Comparison of ENCODE assay signal across 8 cellular contexts in genomic region chr3:52534281-52535183, GRCh38. TPM values are rescaled to one million over a fixed set of nuclear protein-coding genes. Genes with fewer than 3 reads are reported as not detected.
DNase-seq lines count a peak whose midpoint lies in the region; ATAC-seq, FAIRE-seq and TF ChIP-seq lines count a peak whose summit lies in the region.

No MANE protein-coding gene starts in this region.

- H3K36me3 ChIP-seq in fibroblast of lung (ENCODE audit: control insufficient read depth, insufficient read depth, low read length) (no peaks in the 10 kb centered on the region), osteoblast (ENCODE audit: insufficient read depth, low read length) (peaks cover 6% of the 10 kb centered on the region)

- H3K4me1 ChIP-seq in fibroblast of lung (ENCODE audit: control insufficient read depth, extremely low read depth, insufficient read depth, low read length) (peaks cover 20% of the 10 kb centered on the region), osteoblast (ENCODE audit: insufficient read depth, low read length) (peaks cover 64% of the 10 kb centered on the region)

- H4K20me1 ChIP-seq in fibroblast of lung (ENCODE audit: control insufficient read depth, extremely low read depth, insufficient read depth, low read length) = no peaks in the 10 kb centered on the region
- H4K20me1 ChIP-seq in osteoblast (ENCODE audit: insufficient read depth, low read length) = peaks cover 52% of the 10 kb centered on the region

- H3K9ac ChIP-seq in fibroblast of lung (ENCODE audit: insufficient read depth, low read length) = peak overlapping the region; percentile 64

- H3K79me2 ChIP-seq in fibroblast of lung (ENCODE audit: control insufficient read depth, insufficient read depth, low read length) (peaks cover 48% of the 10 kb centered on the region), osteoblast (ENCODE audit: insufficient read depth, low read length) (peaks cover 68% of the 10 kb centered on the region)

- H3K9me3 ChIP-seq in fibroblast of lung (ENCODE audit: control insufficient read depth, insufficient read depth, low read depth, low read length) = no peaks in the 10 kb centered on the region
- no peaks in the 10 kb centered on the region for H3K9me3 ChIP-seq in osteoblast (ENCODE audit: low read depth, low read length)

- H3K27me3 ChIP-seq in fibroblast of lung (ENCODE audit: control insufficient read depth, insufficient read depth, low read length) (no peaks in the 10 kb centered on the region), osteoblast (ENCODE audit: insufficient read depth, low read length) (no peaks in the 10 kb centered on the region)

- H3K4me3 ChIP-seq in AG10803 (ENCODE audit: low read length) = peak overlapping the region; percentile 65
- H3K4me3 ChIP-seq in fibroblast of lung (replicated peaks in 1 of 4; ENCODE audit: control extremely low read depth in 1 of 4, insufficient read depth in 1 of 4, low read depth in 3 of 4, low read length in 4 of 4) = peak overlapping the region; percentile 37 to 68 (median 61)
- peak overlapping the region; percentile 79 for H3K4me3 ChIP-seq in osteoblast (ENCODE audit: insufficient read depth, low read length)

- H3K27ac ChIP-seq in VCaP = peak overlapping the region; percentile 97
- H3K27ac ChIP-seq in fibroblast of lung (ENCODE audit: insufficient read depth, low read length) = peak overlapping the region; percentile 74
- H3K27ac ChIP-seq in osteoblast (ENCODE audit: low read depth, low read length) = peak overlapping the region; percentile 60

- TF ChIP-seq POLR2A in H54 (IDR thresholded peaks at IDR 0.05; ENCODE audit: low read depth, low read length) = no peak

- H3K4me2 ChIP-seq in fibroblast of lung (ENCODE audit: extremely low read depth, insufficient read depth, low read length) (peak overlapping the region; percentile 89), osteoblast (ENCODE audit: insufficient read depth, low read length) (peak overlapping the region; percentile 88)

- in situ Hi-C loops in GM13976 (cut with MboI; ENCODE audit: low sequenced_read_pairs, unreplicated experiment) = no loop called here

- FAIRE-seq in H54 (lab: Jason Lieb, UNC) = no peak

- DNase-seq in AG10803 (ENCODE audit: low read depth) (peak; percentile 18), H54 (ENCODE audit: insufficient read length, low spot score) (peak; percentile 25), fibroblast of lung (ENCODE audit: low read depth in 2 of 2) (peak; percentile 27 to 46), osteoblast (ENCODE audit: insufficient read length, low spot score, missing footprints) (peak; percentile 93), GM13976 (ENCODE audit: low spot score) (no peak)

- no peak for TF ChIP-seq CTCF in AG10803 (conservative IDR thresholded peaks at IDR 0.05; ENCODE audit: low read length)
- TF ChIP-seq CTCF in VCaP (conservative IDR thresholded peaks at IDR 0.05) = no peak
- TF ChIP-seq CTCF in fibroblast of lung (conservative IDR thresholded peaks at IDR 0.05 in 1 of 2, IDR thresholded peaks at IDR 0.05 in 1 of 2; ENCODE audit: low read depth in 1 of 2, low read length in 2 of 2) = no peak
- TF ChIP-seq CTCF in osteoblast (IDR thresholded peaks at IDR 0.05; ENCODE audit: extremely low read depth, low read depth, low read length) = no peak
- TF ChIP-seq CTCF in GM13976 (IDR thresholded peaks at IDR 0.05; ENCODE audit: borderline replicate concordance, control extremely low read depth, extremely low read depth, insufficient read depth, missing control alignments) = no peak

- no peak for ATAC-seq in HG02981 (IDR thresholded peaks at IDR 0.05; ENCODE audit: unreplicated experiment)
- ATAC-seq in GM21825 (IDR thresholded peaks at IDR 0.05; ENCODE audit: unreplicated experiment) = no peak

- H2AFZ ChIP-seq in fibroblast of lung (ENCODE audit: low read length) (peak overlapping the region; percentile 40), osteoblast (ENCODE audit: low read length) (peak overlapping the region; percentile 50)

RNA-seq across cellular contexts. Expression of gene NT5DC2, which starts 0.9 kb away (rescaled TPM):
- 18.0 and 20.3 TPM in 2 replicates for total RNA-seq in fibroblast of lung
- polyA plus RNA-seq in fibroblast of lung = 61.5 and 83.6 TPM in 2 replicates
- 96.2 and 142 TPM in 2 replicates for polyA plus RNA-seq in fibroblast of lung (2012)
- polyA minus RNA-seq in fibroblast of lung (ENCODE audit: low replicate concordance) = 481 and 521 TPM in 2 replicates
- total RNA-seq in osteoblast = 45.4 and 52.5 TPM in 2 replicates

RNA-seq across cellular contexts. Expression of gene UQCC5, which starts 1.9 kb away (rescaled TPM):
- 5.1 and 9.4 TPM in 2 replicates for total RNA-seq in fibroblast of lung
- 12.3 and 13.8 TPM in 2 replicates for polyA plus RNA-seq in fibroblast of lung
- 59.2 and 79.3 TPM in 2 replicates for polyA plus RNA-seq in fibroblast of lung (2012)
- 4.7 and 15.7 TPM in 2 replicates for polyA minus RNA-seq in fibroblast of lung (ENCODE audit: low replicate concordance)
- total RNA-seq in osteoblast = 6.5 and 8.3 TPM in 2 replicates

RNA-seq across cellular contexts. Expression of gene STAB1, which starts 39.4 kb away (rescaled TPM):
- total RNA-seq in fibroblast of lung = under 0.01 TPM in 2 replicates
- polyA plus RNA-seq in fibroblast of lung = 0.03 and 0.09 TPM in 2 replicates
- 0.01 and 0.07 TPM in 2 replicates for polyA plus RNA-seq in fibroblast of lung (2012)
- 0.33 TPM in 1 of 2 replicates, not detected in the other for polyA minus RNA-seq in fibroblast of lung (ENCODE audit: low replicate concordance)
- total RNA-seq in osteoblast = 0.59 and 1.1 TPM in 2 replicates
